ENCODE assay signal across 9 cellular contexts in the genomic region with DNA sequence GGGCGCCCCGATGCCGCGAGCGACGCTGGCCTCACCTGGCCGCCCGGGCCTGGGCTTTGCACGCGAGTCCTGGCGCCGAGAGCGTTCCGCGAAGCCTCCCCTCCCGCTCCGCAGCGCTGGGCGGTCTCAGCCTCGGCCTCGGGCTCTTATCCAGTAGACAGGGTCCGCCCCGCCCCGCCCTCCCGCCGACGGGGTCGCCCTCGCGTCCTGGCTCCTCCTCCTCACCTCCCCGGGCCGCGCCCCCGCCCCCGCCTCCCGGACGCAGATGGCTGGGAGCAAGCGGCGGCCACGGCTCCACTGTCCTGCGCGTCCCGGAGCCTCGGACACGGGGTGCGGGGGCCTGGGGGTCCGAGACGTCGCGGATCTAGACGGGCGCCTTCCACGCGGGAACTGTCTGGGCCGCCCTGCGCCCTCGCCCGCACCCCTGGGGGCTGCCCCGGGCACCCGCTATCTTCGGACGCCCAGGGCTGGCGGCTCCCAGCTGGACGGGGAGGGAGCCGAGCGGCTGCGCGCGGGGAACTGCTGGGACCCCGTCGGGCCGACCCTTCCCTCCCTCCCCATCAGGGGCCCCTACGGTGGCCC. TPM values are rescaled to one million over a fixed set of nuclear protein-coding genes. Genes with fewer than 3 reads are reported as not detected.
DNase-seq lines count a peak whose midpoint lies in the region; ATAC-seq and TF ChIP-seq lines count a peak whose summit lies in the region.
"Had no signal": no experiment of that assay in that cellular context is flagged by ENCODE, and none has a peak within 500 bp of the region (broad histone marks: within the 10 kb centered on the region; RNA-seq: fewer than 3 reads in every experiment).

A gene (minus strand): TSS at position 128 of the 582 bp plus-strand sequence. CDS start 2,243 bp downstream, outside the sequence.

- DNase-seq in ELF-1 (ENCODE audit: low read depth, low spot score) (peak; percentile 67), T-helper 17 cell (no peak), germinal center (ENCODE audit: low spot score) (peak; percentile 30), progenitor cell of endocrine pancreas (ENCODE audit: low spot score, unreplicated experiment) (peak; percentile 62), HEK293T (ENCODE audit: extremely low spot score) (no peak), NCI-H187 treated with DMSO at 0.1 percent for 48 hours (lab: John Stamatoyannopoulos, UW) (no peak), NCI-H1417 (lab: John Stamatoyannopoulos, UW) (no peak), sigmoid colon (no peak)

- no peaks in the 10 kb centered on the region for H3K36me3 ChIP-seq in sigmoid colon

- H3K27me3 Mint-ChIP-seq in T-helper 17 cell (peaks cover 51% of the 10 kb centered on the region), progenitor cell of endocrine pancreas (peaks cover 85% of the 10 kb centered on the region)

- H3K4me3 Mint-ChIP-seq in T-helper 17 cell (peak within 1 kb of the TSS; percentile 36), progenitor cell of endocrine pancreas (ENCODE audit: low read depth) (peak within 1 kb of the TSS; percentile 40)

- H3K4me1 ChIP-seq in sigmoid colon, result peaks cover 0 to 21% (median 19%) of the 10 kb centered on the region in 4 donors

- no peak for TF ChIP-seq EP300 in sigmoid colon (IDR thresholded peaks at IDR 0.05)

- H3K4me3 ChIP-seq in sigmoid colon, result peak within 1 kb of the TSS in 2 of 4 donors; percentile 8 to 22

- no peak for ATAC-seq in T-helper 17 cell

- H3K9me3 Mint-ChIP-seq in progenitor cell of endocrine pancreas (ENCODE audit: low read depth), result peaks cover 3% of the 10 kb centered on the region

- TF ChIP-seq POLR2A in sigmoid colon (IDR thresholded peaks at IDR 0.05), result no peak

- no peaks in the 10 kb centered on the region for H3K9me3 ChIP-seq in T-helper 17 cell (ENCODE audit: control insufficient read depth, low read length, poor library complexity, severe bottlenecking)
- no peaks in the 10 kb centered on the region for H3K9me3 ChIP-seq in sigmoid colon

- POLR2A ChIA-PET in HEK293T (lab: Yijun Ruan, JAX), result no interaction called here

- H3K27me3 ChIP-seq in sigmoid colon, result peaks cover 36 to 74% (median 67%) of the 10 kb centered on the region in 3 donors

- TF ChIP-seq CTCF in progenitor cell of endocrine pancreas (IDR thresholded peaks at IDR 0.05; ENCODE audit: unreplicated experiment) (no peak), sigmoid colon (IDR thresholded peaks at IDR 0.05) (no peak)

- 2 to 3% methylated on average over 73 of the region's 73 CpGs for WGBS in sigmoid colon, 2 donors

- intact Hi-C loops in sigmoid colon (cut with DNase I), result no loop called here

- CTCF ChIA-PET in HEK293T (lab: Yijun Ruan, JAX), result no interaction called here

- H3K36me3 Mint-ChIP-seq in T-helper 17 cell (ENCODE audit: low read depth) (no peaks in the 10 kb centered on the region), progenitor cell of endocrine pancreas (ENCODE audit: insufficient read depth) (no peaks in the 10 kb centered on the region)

- no peak within 1 kb of the TSS for H3K27ac ChIP-seq in sigmoid colon
- H3K27ac ChIP-seq: HL-60 had no signal

- H3K27ac Mint-ChIP-seq in T-helper 17 cell (no peak within 1 kb of the TSS), progenitor cell of endocrine pancreas (no peak within 1 kb of the TSS)

- H3K4me1 Mint-ChIP-seq in T-helper 17 cell, result peaks cover 6% of the 10 kb centered on the region
- H3K4me1 Mint-ChIP-seq in progenitor cell of endocrine pancreas (ENCODE audit: low read depth), result peaks cover 2% of the 10 kb centered on the region

TF ChIP-seq in HEK293T, 16 proteins besides CTCF, POLR2A, EP300 and RAD21:
- no peak for TF ChIP-seq ZNF384 (IDR thresholded peaks at IDR 0.05)
- no peak for TF ChIP-seq BHLHE40 (IDR thresholded peaks at IDR 0.05; ENCODE audit: borderline replicate concordance)
- TF ChIP-seq SUZ12 (IDR thresholded peaks at IDR 0.05), result no peak
- TF ChIP-seq ARNT (IDR thresholded peaks at IDR 0.05), result no peak
- TF ChIP-seq LEF1 (IDR thresholded peaks at IDR 0.05; ENCODE audit: borderline replicate concordance), result no peak
- TF ChIP-seq CTBP1 (IDR thresholded peaks at IDR 0.05; ENCODE audit: borderline replicate concordance), result no peak
- TF ChIP-seq FOXM1 (IDR thresholded peaks at IDR 0.05; ENCODE audit: borderline replicate concordance), result no peak
- no peak for TF ChIP-seq TARDBP (IDR thresholded peaks at IDR 0.05)
- TF ChIP-seq ELF4 (IDR thresholded peaks at IDR 0.05), result no peak

RNA-seq across cellular contexts. Expression of the gene that starts here (rescaled TPM):
- total RNA-seq in T-helper 17 cell, result not detected
- not detected in 2 replicates for total RNA-seq in progenitor cell of endocrine pancreas
- total RNA-seq in sigmoid colon, result not detected
- under 1 TPM in 1 of 3 donors, not detected in 2; 0.06 TPM for polyA plus RNA-seq in sigmoid colon

Comparison
In these comparisons a context has a peak if more than half of its experiments do, and no peak if none do; other contexts are left out.
1. Peak in DNase-seq in progenitor cell of endocrine pancreas; RNA of the gene not detected or under 1 TPM.
2. DNase-seq: peak in ELF-1 (single experiment) and germinal center (single experiment); none in T-helper 17 cell (0 of 3), HEK293T (single experiment), NCI-H187 treated with DMSO at 0.1 percent for 48 hours (single experiment), NCI-H1417 (0 of 3) and sigmoid colon (single experiment).